ENCODE assay signal across 36 cellular contexts in the genomic region with DNA sequence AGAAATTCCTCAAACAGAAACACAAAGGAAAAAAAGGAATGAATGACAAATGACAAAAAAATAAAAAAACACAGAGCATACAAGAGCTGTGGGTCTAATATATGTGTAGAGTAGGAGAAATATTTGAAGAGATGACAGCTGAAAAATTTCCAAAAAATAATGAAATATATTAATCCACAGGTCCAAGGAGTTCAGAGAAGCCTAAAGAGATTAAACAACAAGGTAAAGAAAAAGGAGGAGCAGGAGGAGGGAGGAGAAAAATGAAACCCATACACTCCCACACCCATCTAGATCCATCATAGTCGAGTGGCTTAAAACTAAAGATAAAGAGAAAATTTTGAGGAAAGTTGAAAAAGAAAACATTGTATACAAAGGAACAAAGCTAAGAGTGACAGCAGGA.
"Had no signal": no experiment of that assay in that cellular context is flagged by ENCODE, and none has a peak within 500 bp of the region (broad histone marks: within the 10 kb centered on the region; RNA-seq: fewer than 3 reads in every experiment).

No MANE protein-coding gene starts in this region.

- H3K4me1 Mint-ChIP-seq: activated CD4-positive, alpha-beta memory T cell treated with anti-CD3 and anti-CD28 coated beads, Interleukin-2, amount 10 ng/mL, durations not matched to agents 7 days and 5 days; activated CD8-positive, alpha-beta memory T cell treated with anti-CD3 and anti-CD28 coated beads, Interleukin-2, amount 10 ng/mL, durations not matched to agents 7 days and 5 days; activated naive CD8-positive, alpha-beta T cell treated with anti-CD3 and anti-CD28 coated beads for 36 hours had no signal

- H3K27ac Mint-ChIP-seq: activated CD4-positive, alpha-beta memory T cell treated with anti-CD3 and anti-CD28 coated beads, Interleukin-2, amount 10 ng/mL, durations not matched to agents 7 days and 5 days; activated CD8-positive, alpha-beta memory T cell treated with anti-CD3 and anti-CD28 coated beads, Interleukin-2, amount 10 ng/mL, durations not matched to agents 7 days and 5 days; activated naive CD8-positive, alpha-beta T cell treated with anti-CD3 and anti-CD28 coated beads for 36 hours; T-cell had no signal

- DNase-seq: activated CD4-positive, alpha-beta memory T cell treated with anti-CD3 and anti-CD28 coated beads, Interleukin-2, amount 10 ng/mL, durations not matched to agents 7 days and 5 days; activated CD4-positive, alpha-beta T cell treated with anti-CD3 and anti-CD28 coated beads for 1 hour; activated CD4-positive, alpha-beta T cell treated with anti-CD3 and anti-CD28 coated beads for 48 hours; activated CD4-positive, CD25-positive, alpha-beta regulatory T cell; activated CD8-positive, alpha-beta memory T cell treated with anti-CD3 and anti-CD28 coated beads for 24 hours; activated CD8-positive, alpha-beta memory T cell treated with anti-CD3 and anti-CD28 coated beads, Interleukin-2, amount 10 ng/mL, durations not matched to agents 7 days and 5 days; activated CD8-positive, alpha-beta memory T cell treated with anti-CD3 and anti-CD28 coated beads, Interleukin-2, amount 50 U/mL, for 48 hours; activated effector memory CD4-positive, alpha-beta T cell treated with anti-CD3 and anti-CD28 coated beads, Interleukin-2, amount 50 U/mL, for 16 hours; activated naive CD4-positive, alpha-beta T cell; activated naive CD4-positive, alpha-beta T cell treated with anti-CD3 and anti-CD28 coated beads, Interleukin-2, amount 50 U/mL, for 16 hours; activated naive CD8-positive, alpha-beta T cell treated with anti-CD3 and anti-CD28 coated beads for 36 hours; activated T-cell treated with anti-CD3 and anti-CD28 coated beads, Interleukin-2, amount 50 U/mL, for 48 hours; amniotic stem cell; aorta; brain microvascular endothelial cell; central memory CD4-positive, alpha-beta T cell; Kasumi-1; KG1; MG63; NCI-H1048; NCI-H1105 treated with DMSO at 0.1 percent for 48 hours; NCI-H1436; NCI-H1694; NCI-H1930; NCI-H2081 treated with DMSO at 0.1 percent for 48 hours; NCI-H524 treated with DMSO at 0.1 percent for 48 hours; NK-92 treated with Interleukin-12 subunit alpha and Interleukin-12 subunit beta, amount 100 ng/mL, for 24 hours; SIG-M5; T-cell; T-helper 2 cell; T-helper 9 cell had no signal

- H3K4me3 Mint-ChIP-seq: activated CD4-positive, alpha-beta memory T cell treated with anti-CD3 and anti-CD28 coated beads, Interleukin-2, amount 10 ng/mL, durations not matched to agents 7 days and 5 days; activated CD8-positive, alpha-beta memory T cell treated with anti-CD3 and anti-CD28 coated beads, Interleukin-2, amount 10 ng/mL, durations not matched to agents 7 days and 5 days; activated naive CD8-positive, alpha-beta T cell treated with anti-CD3 and anti-CD28 coated beads for 36 hours; T-cell had no signal

- H3K27ac ChIP-seq: brain microvascular endothelial cell, PC-9, RWPE1, VCaP had no signal

- H3K36me3 ChIP-seq: brain microvascular endothelial cell, MG63 had no signal

- H3K4me3 ChIP-seq: MG63, PC-9 had no signal

- ATAC-seq: activated CD8-positive, alpha-beta memory T cell treated with anti-CD3 and anti-CD28 coated beads, Interleukin-2, amount 10 ng/mL, durations not matched to agents 7 days and 5 days; Right ventricle myocardium inferior; SK-N-SH treated with all-trans-retinoic acid at 6 μM for 48 hours; T-cell had no signal

- H3K27me3 Mint-ChIP-seq: activated naive CD8-positive, alpha-beta T cell treated with anti-CD3 and anti-CD28 coated beads for 36 hours; T-cell had no signal
